In genomic region chr3:195095035-195095703, GRCh38 we compare ENCODE assay signal across 8 cellular contexts.
DNase-seq lines count a peak whose midpoint lies in the region; ATAC-seq lines count a peak whose summit lies in the region.

No MANE protein-coding gene starts in this region.

- ATAC-seq in GM18498 (IDR thresholded peaks at IDR 0.05; ENCODE audit: unreplicated experiment) (peak; percentile 68), GM21390 (IDR thresholded peaks at IDR 0.05; ENCODE audit: unreplicated experiment) (peak; percentile 80), HG03575 (IDR thresholded peaks at IDR 0.05; ENCODE audit: extremely low read depth, insufficient number of reproducible peaks, low FRiP score, unreplicated experiment) (peak; percentile 67)

- DNase-seq in mesenteric fat pad (ENCODE audit: low spot score) (peak; percentile 84), NCI-H1930 (lab: John Stamatoyannopoulos, UW) (no peak), HuH-7.5 (ENCODE audit: low spot score) (no peak), LoVo (ENCODE audit: low spot score) (no peak), NCI-H345 treated with DMSO at 0.1 percent for 48 hours (lab: John Stamatoyannopoulos, UW; ENCODE audit: unreplicated experiment) (no peak)
